In genomic region chr2:218898109-218898878, GRCh38 we compare ENCODE assay signal across 7 cellular contexts. TPM values are rescaled to one million over a fixed set of nuclear protein-coding genes. Genes with fewer than 3 reads are reported as not detected.
A peak's percentile ranks its signal among the peaks of the same experiment; 100 is the strongest.
DNase-seq lines count a peak whose midpoint lies in the region; ATAC-seq and TF ChIP-seq lines count a peak whose summit lies in the region.

No MANE protein-coding gene starts in this region.

- H3K4me3 Mint-ChIP-seq in activated CD4-positive, alpha-beta memory T cell treated with anti-CD3 and anti-CD28 coated beads, Interleukin-2, amount 10 ng/mL, durations not matched to agents 7 days and 5 days, result peak overlapping the region; percentile 33
- peak overlapping the region; percentile 72 for H3K4me3 Mint-ChIP-seq in stimulated activated memory B cell treated with anti-CD40 and anti-IgM and Interleukin-4, amounts not matched to agents 10 μg/mL and 1 μg/mL and 100 μg/mL, for 72 hours

- no peaks in the 10 kb centered on the region for H3K36me3 Mint-ChIP-seq in activated CD4-positive, alpha-beta memory T cell treated with anti-CD3 and anti-CD28 coated beads, Interleukin-2, amount 10 ng/mL, durations not matched to agents 7 days and 5 days (ENCODE audit: low read depth)
- H3K36me3 Mint-ChIP-seq in stimulated activated memory B cell treated with anti-CD40 and anti-IgM and Interleukin-4, amounts not matched to agents 10 μg/mL and 1 μg/mL and 100 μg/mL, for 72 hours, result no peaks in the 10 kb centered on the region

- TF ChIP-seq CTCF in GM12873 (IDR thresholded peaks at IDR 0.05; ENCODE audit: insufficient read depth, low read depth, low read length, missing control alignments), result peak; percentile 97

- POLR2A ChIA-PET in activated CD4-positive, alpha-beta memory T cell treated with anti-CD3 and anti-CD28 coated beads, Interleukin-2, amount 10 ng/mL, durations not matched to agents 7 days and 5 days (lab: Charles Lee), result interaction anchor here (0.9 to 9.7 kb wide), 3 partner anchors 11 to 45 kb away, joined by 5 to 101 read pairs (median 7); partner anchors contain the start of gene WNT10A

- H3K27ac Mint-ChIP-seq in activated CD4-positive, alpha-beta memory T cell treated with anti-CD3 and anti-CD28 coated beads, Interleukin-2, amount 10 ng/mL, durations not matched to agents 7 days and 5 days, result no peak overlapping the region
- no peak overlapping the region for H3K27ac Mint-ChIP-seq in stimulated activated memory B cell treated with anti-CD40 and anti-IgM and Interleukin-4, amounts not matched to agents 10 μg/mL and 1 μg/mL and 100 μg/mL, for 72 hours

- DNase-seq in NCI-H345 (lab: John Stamatoyannopoulos, UW) (peak; percentile 53), myocyte (ENCODE audit: low read depth) (peak; percentile 58)
- DNase-seq in activated CD4-positive, alpha-beta memory T cell treated with anti-CD3 and anti-CD28 coated beads, Interleukin-2, amount 10 ng/mL, durations not matched to agents 7 days and 5 days, result peak; percentile 79
- DNase-seq in effector CD8-positive, alpha-beta T cell (lab: John Stamatoyannopoulos, UW), result peak; percentile 67

- CTCF ChIA-PET in activated CD4-positive, alpha-beta memory T cell treated with anti-CD3 and anti-CD28 coated beads, Interleukin-2, amount 10 ng/mL, durations not matched to agents 7 days and 5 days (lab: Charles Lee), result interaction anchor here (0.8 to 10.1 kb wide), 38 partner anchors 8 to 683 kb away, joined by 3 to 387 read pairs (median 4); partner anchors contain the start of genes BCS1L, CDK5R2, TTLL4 and WNT10A

- peak; percentile 33 for ATAC-seq in HG02623 (IDR thresholded peaks at IDR 0.05; ENCODE audit: unreplicated experiment)
- ATAC-seq in stimulated activated memory B cell treated with anti-CD40 and anti-IgM and Interleukin-4, amounts not matched to agents 10 μg/mL and 1 μg/mL and 100 μg/mL, for 72 hours, result peak; percentile 62

- H3K27me3 Mint-ChIP-seq in activated CD4-positive, alpha-beta memory T cell treated with anti-CD3 and anti-CD28 coated beads, Interleukin-2, amount 10 ng/mL, durations not matched to agents 7 days and 5 days, result peaks cover 65% of the 10 kb centered on the region
- peaks cover 28% of the 10 kb centered on the region for H3K27me3 Mint-ChIP-seq in stimulated activated memory B cell treated with anti-CD40 and anti-IgM and Interleukin-4, amounts not matched to agents 10 μg/mL and 1 μg/mL and 100 μg/mL, for 72 hours

- H3K4me1 Mint-ChIP-seq in activated CD4-positive, alpha-beta memory T cell treated with anti-CD3 and anti-CD28 coated beads, Interleukin-2, amount 10 ng/mL, durations not matched to agents 7 days and 5 days, result peaks cover 40% of the 10 kb centered on the region
- H3K4me1 Mint-ChIP-seq in stimulated activated memory B cell treated with anti-CD40 and anti-IgM and Interleukin-4, amounts not matched to agents 10 μg/mL and 1 μg/mL and 100 μg/mL, for 72 hours, result peaks cover 46% of the 10 kb centered on the region

- H3K9me3 Mint-ChIP-seq in activated CD4-positive, alpha-beta memory T cell treated with anti-CD3 and anti-CD28 coated beads, Interleukin-2, amount 10 ng/mL, durations not matched to agents 7 days and 5 days, result no peaks in the 10 kb centered on the region
- no peaks in the 10 kb centered on the region for H3K9me3 Mint-ChIP-seq in stimulated activated memory B cell treated with anti-CD40 and anti-IgM and Interleukin-4, amounts not matched to agents 10 μg/mL and 1 μg/mL and 100 μg/mL, for 72 hours

RNA-seq across cellular contexts. Expression of gene WNT10A, which starts 17.6 kb away (rescaled TPM):
- 1 to 10 TPM in 1 of 2 experiments, under 1 TPM in 1; 0.70 to 1.4 TPM for total RNA-seq in activated CD4-positive, alpha-beta memory T cell treated with anti-CD3 and anti-CD28 coated beads, Interleukin-2, amount 10 ng/mL, durations not matched to agents 7 days and 5 days
- 18.8 and 63.4 TPM in 2 replicates for total RNA-seq in myocyte
- 20.1 TPM for polyA plus RNA-seq in myocyte (2012)

RNA-seq across cellular contexts. Expression of gene WNT6, which starts 38.7 kb away (rescaled TPM):
- not detected for total RNA-seq in activated CD4-positive, alpha-beta memory T cell treated with anti-CD3 and anti-CD28 coated beads, Interleukin-2, amount 10 ng/mL, durations not matched to agents 7 days and 5 days
- 0.31 and 0.37 TPM in 2 replicates for total RNA-seq in myocyte
- polyA plus RNA-seq in myocyte (2012), result not detected

Comparison
In these comparisons a context has a peak if more than half of its experiments do, and no peak if none do; other contexts are left out.
1. Peak in every context shown above with its lines: DNase-seq and ATAC-seq.